Comparison of ENCODE assay signal across 19 cellular contexts in genomic region chr21:35753308-35753707, GRCh38.
"Had no signal": no experiment of that assay in that cellular context is flagged by ENCODE, and none has a peak within 500 bp of the region (broad histone marks: within the 10 kb centered on the region; RNA-seq: fewer than 3 reads in every experiment).

No MANE protein-coding gene starts in this region.

- DNase-seq: activated B cell treated with CpG ODN at 0.5 μM for 24 hours; activated CD4-positive, alpha-beta T cell treated with anti-CD3 and anti-CD28 coated beads for 1 hour; activated CD4-positive, alpha-beta T cell treated with anti-CD3 and anti-CD28 coated beads, Interleukin-2, amount 10 ng/mL, durations not matched to agents 24 days and 14 days; activated CD4-positive, alpha-beta T cell treated with anti-CD3 and anti-CD28 coated beads, Interleukin-2, amount 50 U/mL, for 48 hours; activated CD8-positive, alpha-beta memory T cell treated with anti-CD3 and anti-CD28 coated beads, Interleukin-2, amount 10 ng/mL, durations not matched to agents 7 days and 5 days; activated effector memory CD4-positive, alpha-beta T cell treated with Interleukin-2 at 50 U/mL for 16 hours; activated naive CD4-positive, alpha-beta T cell; activated T-cell treated with anti-CD3 and anti-CD28 coated beads, Interleukin-2, amount 50 U/mL, for 24 hours; amygdala; MG63; MV-4-11; NCI-H1092 treated with DMSO at 0.1 percent for 48 hours; NCI-H1436 treated with DMSO at 0.1 percent for 48 hours; NCI-H1930; NCI-H69; SIG-M5; T-helper 17 cell; T-helper 9 cell had no signal

- H3K36me3 ChIP-seq: MG63 had no signal

- ATAC-seq: activated CD8-positive, alpha-beta memory T cell treated with anti-CD3 and anti-CD28 coated beads, Interleukin-2, amount 10 ng/mL, durations not matched to agents 7 days and 5 days; T-helper 17 cell had no signal

- H3K9me3 ChIP-seq: MG63 had no signal

- H3K4me3 ChIP-seq: MG63 had no signal

- FAIRE-seq: astrocyte had no signal
